Comparison of ENCODE assay signal across 12 cellular contexts in the genomic region with DNA sequence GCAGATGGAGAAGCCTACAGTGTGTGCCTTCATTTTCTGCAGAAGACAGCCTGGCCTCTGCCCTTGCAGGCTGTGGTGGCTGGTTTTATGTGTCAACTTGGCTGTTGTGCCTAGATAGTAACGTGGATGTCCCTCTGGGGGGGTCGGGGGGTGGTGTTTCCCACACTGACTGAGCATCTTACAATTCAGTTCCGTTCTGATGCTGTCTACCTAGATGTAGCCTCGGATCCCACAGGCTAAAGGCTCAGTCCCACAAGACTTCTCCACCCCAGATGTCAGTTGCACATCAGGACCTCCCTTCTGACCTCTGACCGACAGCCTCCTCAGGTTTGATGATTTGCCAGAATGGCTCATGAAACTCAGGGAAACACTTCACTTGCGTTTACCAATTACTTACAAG. TPM values are rescaled to one million over a fixed set of nuclear protein-coding genes. Genes with fewer than 3 reads are reported as not detected.
DNase-seq lines count a peak whose midpoint lies in the region; TF ChIP-seq lines count a peak whose summit lies in the region.
"Had no signal": no experiment of that assay in that cellular context is flagged by ENCODE, and none has a peak within 500 bp of the region (broad histone marks: within the 10 kb centered on the region; RNA-seq: fewer than 3 reads in every experiment).

No MANE protein-coding gene starts in this region.

- H3K27me3 ChIP-seq in BLaER1 treated with 17β-estradiol and CSF1 and Interleukin-3, amounts not matched to agents 10 nM and 100 nM, result peaks cover 0 to 4% (median 0%) of the 10 kb centered on the region in 11 experiments; a peak in 3 of 22 replicates
- H3K27me3 ChIP-seq in Loucy (ENCODE audit: insufficient read depth, low read length, poor library complexity, severe bottlenecking) (no peaks in the 10 kb centered on the region), osteoblast (ENCODE audit: insufficient read depth, low read length) (no peaks in the 10 kb centered on the region), GM23248 (replicated peaks; ENCODE audit: insufficient read depth) (no peaks in the 10 kb centered on the region)
- H3K27me3 ChIP-seq: ascending aorta, BE2C had no signal

- 85 to 89% methylated on average over 6 of the region's 6 CpGs for WGBS in GM23248 (ENCODE audit: low coverage in 1 of 2, low lambda C conversion rate in 2 of 2, missing lambda C conversion rate in 2 of 2), 2 experiments

- in situ Hi-C loops in GM23248 (cut with MboI), result no loop called here

- H3K9me3 Mint-ChIP-seq in HFFc6, result no peaks in the 10 kb centered on the region

- no peak for TF ChIP-seq CTCF in Loucy (conservative IDR thresholded peaks at IDR 0.05; ENCODE audit: low read length)
- no peak for TF ChIP-seq CTCF in epithelial cell of proximal tubule (conservative IDR thresholded peaks at IDR 0.05; ENCODE audit: low read depth, low read length)
- TF ChIP-seq CTCF in osteoblast (IDR thresholded peaks at IDR 0.05; ENCODE audit: extremely low read depth, low read depth, low read length), result no peak
- TF ChIP-seq CTCF in HFFc6 (IDR thresholded peaks at IDR 0.05), result no peak

- H3F3A ChIP-seq in Loucy (ENCODE audit: low read depth) (0 out of 2 replicates have a peak, but pooled peaks cover 2% of the 10 kb centered on the region), GM23248 (ENCODE audit: insufficient read depth) (peaks cover 9% of the 10 kb centered on the region)

- H3K36me3 ChIP-seq in BLaER1 treated with 17β-estradiol and CSF1 and Interleukin-3, amounts not matched to agents 10 nM and 100 nM, result peaks cover 0 to 51% (median 24%) of the 10 kb centered on the region in 11 experiments; a peak in 16 of 22 replicates
- H3K36me3 ChIP-seq in Loucy (ENCODE audit: insufficient read depth, low read length), result no peaks in the 10 kb centered on the region
- peaks cover 6% of the 10 kb centered on the region for H3K36me3 ChIP-seq in osteoblast (ENCODE audit: insufficient read depth, low read length)
- H3K36me3 ChIP-seq in GM23248 (ENCODE audit: low read depth), result peaks cover 4% of the 10 kb centered on the region; the same call in 1 of the 2 replicates

- no peak overlapping the region for H3K27ac Mint-ChIP-seq in HFFc6

- peaks cover 18% of the 10 kb centered on the region; the same call in 1 of the 2 replicates for H3K36me3 Mint-ChIP-seq in HFFc6 (ENCODE audit: low read depth)

- H3K79me2 ChIP-seq in Loucy (ENCODE audit: insufficient read depth, low read length) (peaks cover 79% of the 10 kb centered on the region), osteoblast (ENCODE audit: insufficient read depth, low read length) (peaks cover 89% of the 10 kb centered on the region), GM23248 (ENCODE audit: insufficient read depth) (peaks cover 88% of the 10 kb centered on the region)

- no peaks in the 10 kb centered on the region; the same call in 1 of the 2 replicates for H3K27me3 Mint-ChIP-seq in HFFc6 (ENCODE audit: insufficient read depth)

- H3K4me1 ChIP-seq in BLaER1 treated with 17β-estradiol and CSF1 and Interleukin-3, amounts not matched to agents 10 nM and 100 nM, result peaks cover 44 to 90% (median 81%) of the 10 kb centered on the region in 10 experiments
- H3K4me1 ChIP-seq in Loucy (ENCODE audit: insufficient read depth, low read length, poor library complexity, severe bottlenecking), result peaks cover 55% of the 10 kb centered on the region
- H3K4me1 ChIP-seq in osteoblast (ENCODE audit: insufficient read depth, low read length), result peaks cover 56% of the 10 kb centered on the region
- H3K4me1 ChIP-seq in GM23248 (ENCODE audit: insufficient read depth), result peaks cover 29% of the 10 kb centered on the region

- no peak for DNase-seq in epithelial cell of proximal tubule (ENCODE audit: low read depth)
- DNase-seq in osteoblast (ENCODE audit: insufficient read length, low spot score, missing footprints), result no peak
- DNase-seq in activated effector memory CD4-positive, alpha-beta T cell treated with anti-CD3 and anti-CD28 coated beads, Interleukin-2, amount 50 U/mL, for 16 hours, result no peak
- DNase-seq in effector CD8-positive, alpha-beta T cell (lab: John Stamatoyannopoulos, UW), result no peak
- DNase-seq in HFFc6, result no peak
- DNase-seq in GM23248, result no peak
- DNase-seq: activated CD4-positive, CD25-positive, alpha-beta regulatory T cell; activated T-cell treated with anti-CD3 and anti-CD28 coated beads, Interleukin-2, amount 50 U/mL, for 1 hour; BE2C had no signal

- H4K20me1 ChIP-seq in BLaER1 treated with 17β-estradiol and CSF1 and Interleukin-3, amounts not matched to agents 10 nM and 100 nM, result peaks cover 26 to 91% (median 78%) of the 10 kb centered on the region in 11 experiments; a peak in 21 of 22 replicates
- H4K20me1 ChIP-seq in Loucy (ENCODE audit: insufficient read depth, low read length, poor library complexity, severe bottlenecking) (peaks cover 35% of the 10 kb centered on the region), osteoblast (ENCODE audit: insufficient read depth, low read length) (peaks cover 65% of the 10 kb centered on the region), GM23248 (ENCODE audit: insufficient read depth) (no peaks in the 10 kb centered on the region)

- H3K4me3 ChIP-seq in BLaER1 treated with 17β-estradiol and CSF1 and Interleukin-3, amounts not matched to agents 10 nM and 100 nM, result no peak overlapping the region
- no peak overlapping the region for H3K4me3 ChIP-seq in Loucy (ENCODE audit: low read length, poor library complexity, severe bottlenecking)
- peak overlapping the region; percentile 82 for H3K4me3 ChIP-seq in epithelial cell of proximal tubule (ENCODE audit: low read depth, low read length)
- no peak overlapping the region for H3K4me3 ChIP-seq in osteoblast (ENCODE audit: insufficient read depth, low read length)
- H3K4me3 ChIP-seq in GM23248, result no peak overlapping the region
- H3K4me3 ChIP-seq: ascending aorta had no signal

- peaks cover 55% of the 10 kb centered on the region for H3K4me1 Mint-ChIP-seq in HFFc6 (ENCODE audit: low read depth)

- H3K9ac ChIP-seq in BLaER1 treated with 17β-estradiol and CSF1 and Interleukin-3, amounts not matched to agents 10 nM and 100 nM, result no peak overlapping the region
- peak overlapping the region; percentile 45 for H3K9ac ChIP-seq in Loucy (ENCODE audit: low read depth, low read length, poor library complexity, severe bottlenecking)
- H3K9ac ChIP-seq in GM23248, result no peak overlapping the region

- peak overlapping the region in 9 of 11 experiments; percentile 4 to 99 (median 57); a peak in 16 of 22 replicates for H3K4me2 ChIP-seq in BLaER1 treated with 17β-estradiol and CSF1 and Interleukin-3, amounts not matched to agents 10 nM and 100 nM
- H3K4me2 ChIP-seq in Loucy (ENCODE audit: low read depth, low read length, poor library complexity, severe bottlenecking) (peak overlapping the region; percentile 75), osteoblast (ENCODE audit: insufficient read depth, low read length) (no peak overlapping the region), GM23248 (ENCODE audit: unreplicated experiment) (no peak overlapping the region)

- H3K27ac ChIP-seq in BLaER1 treated with 17β-estradiol and CSF1 and Interleukin-3, amounts not matched to agents 10 nM and 100 nM, result no peak overlapping the region
- H3K27ac ChIP-seq in osteoblast (ENCODE audit: low read depth, low read length), result peak overlapping the region; percentile 7
- no peak overlapping the region for H3K27ac ChIP-seq in GM23248
- H3K27ac ChIP-seq: ascending aorta had no signal

- no peaks in the 10 kb centered on the region for H3K9me2 ChIP-seq in Loucy (replicated peaks; ENCODE audit: low read depth, low read length)
- no peaks in the 10 kb centered on the region for H3K9me2 ChIP-seq in GM23248 (ENCODE audit: insufficient read depth)

- H2AFZ ChIP-seq in Loucy (ENCODE audit: low read length), result no peak overlapping the region
- H2AFZ ChIP-seq in osteoblast (ENCODE audit: low read length), result no peak overlapping the region
- no peak overlapping the region for H2AFZ ChIP-seq in GM23248

- no peaks in the 10 kb centered on the region for H3K9me3 ChIP-seq in BLaER1 treated with 17β-estradiol and CSF1 and Interleukin-3, amounts not matched to agents 10 nM and 100 nM (replicated peaks in 1 of 11)
- no peaks in the 10 kb centered on the region for H3K9me3 ChIP-seq in Loucy (ENCODE audit: insufficient read depth, low read depth, low read length)
- H3K9me3 ChIP-seq in osteoblast (ENCODE audit: low read depth, low read length), result no peaks in the 10 kb centered on the region
- no peaks in the 10 kb centered on the region for H3K9me3 ChIP-seq in GM23248 (ENCODE audit: low read depth)
- H3K9me3 ChIP-seq: ascending aorta, BE2C had no signal

- H3K4me3 Mint-ChIP-seq in HFFc6, result no peak overlapping the region

RNA-seq across cellular contexts. Expression of gene PYGB, which starts 4.3 kb away (rescaled TPM):
- total RNA-seq in epithelial cell of proximal tubule (145 and 241 TPM in 2 replicates), osteoblast (191 and 194 TPM in 2 replicates)
- total RNA-seq in HFFc6 (2021; fragmentation: NEBNext Ultra II Directional; extraction: Animal tissue kit (Norgen Biotek cat#: 25700)), result 10 to 100 TPM; 65.4 to 75.6 (median 70.2) TPM
- 116 and 123 TPM in 2 replicates for total RNA-seq in GM23248 (2014; rRNA removed; shearing (Covaris generic))
- 74.1 and 78.3 TPM in 2 replicates for polyA plus RNA-seq in GM23248 (2016; fragmentation: Nextera tagmentation; extraction: Ambion mirVana)

RNA-seq across cellular contexts. Expression of gene ENTPD6, which starts 56.7 kb away (rescaled TPM):
- 76.5 and 103 TPM in 2 replicates for total RNA-seq in epithelial cell of proximal tubule
- 50.7 and 55.1 TPM in 2 replicates for total RNA-seq in osteoblast
- 10 to 100 TPM; 46.2 to 53.2 (median 51.6) TPM for total RNA-seq in HFFc6 (2021; fragmentation: NEBNext Ultra II Directional; extraction: Animal tissue kit (Norgen Biotek cat#: 25700))
- total RNA-seq in GM23248 (2014; rRNA removed; shearing (Covaris generic)), result 46.4 and 50.4 TPM in 2 replicates
- 32.9 and 36.0 TPM in 2 replicates for polyA plus RNA-seq in GM23248 (2016; fragmentation: Nextera tagmentation; extraction: Ambion mirVana)

Comparison
In these comparisons a context has a peak if more than half of its experiments do, and no peak if none do; other contexts are left out.
1. H3K4me2 ChIP-seq: peak in BLaER1 treated with 17β-estradiol and CSF1 and Interleukin-3, amounts not matched to agents 10 nM and 100 nM (9 of 11) and Loucy (single experiment); none in osteoblast (single experiment) and GM23248 (single experiment).